Comparison of ENCODE assay signal across 1 cellular context in the genomic region with DNA sequence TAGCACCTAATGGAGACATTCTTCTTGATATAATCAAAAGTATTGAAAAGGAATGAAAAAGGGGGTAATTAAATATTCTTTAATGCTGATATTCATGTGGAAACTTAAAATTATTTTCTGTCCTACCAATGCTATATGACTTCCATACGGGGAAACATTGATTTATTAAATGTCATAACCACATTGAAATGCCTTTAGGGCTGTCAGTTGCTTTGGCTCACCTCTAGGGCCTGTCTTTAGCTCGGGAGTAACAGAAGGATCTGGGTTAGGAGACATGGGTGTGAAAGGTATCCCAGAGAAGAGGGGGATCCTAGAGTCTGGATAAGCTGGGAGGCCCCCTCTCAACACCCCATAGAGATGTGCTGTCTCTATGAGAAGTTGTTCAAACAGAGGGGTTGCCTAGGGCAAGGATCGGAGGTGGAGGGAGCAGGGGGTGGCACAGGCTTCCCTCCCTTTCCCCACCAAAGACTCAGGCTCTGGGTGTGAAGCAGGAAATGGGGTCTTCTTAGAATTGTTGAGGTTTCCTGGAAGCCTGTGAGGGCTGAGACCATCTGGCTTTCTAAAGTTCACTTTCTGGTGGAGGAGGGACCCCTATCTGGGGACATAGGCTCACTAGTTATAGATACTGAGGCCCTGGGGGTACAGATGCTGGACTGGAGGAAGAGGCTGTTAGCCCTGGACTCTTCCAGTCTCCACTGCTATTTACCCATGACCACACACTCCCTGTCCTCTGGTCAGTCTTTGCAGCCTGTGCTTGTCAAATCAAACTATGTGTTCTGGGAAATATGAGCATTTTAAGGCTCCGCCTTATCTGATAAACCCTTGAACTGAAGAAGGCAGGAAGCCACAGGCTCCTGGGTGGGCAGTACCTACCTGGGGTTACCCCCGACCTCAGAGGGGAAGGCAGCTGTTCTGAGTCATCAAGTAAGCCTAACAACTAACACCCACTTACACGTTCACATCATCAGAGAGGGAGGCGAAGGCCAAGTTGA.
TF ChIP-seq lines count a peak whose summit lies in the region.

No MANE protein-coding gene starts in this region.

TF ChIP-seq in K562, 482 proteins besides CTCF, POLR2A, EP300 and RAD21 (continued from another document and continues in another):
- TF ChIP-seq, protein P1, sequence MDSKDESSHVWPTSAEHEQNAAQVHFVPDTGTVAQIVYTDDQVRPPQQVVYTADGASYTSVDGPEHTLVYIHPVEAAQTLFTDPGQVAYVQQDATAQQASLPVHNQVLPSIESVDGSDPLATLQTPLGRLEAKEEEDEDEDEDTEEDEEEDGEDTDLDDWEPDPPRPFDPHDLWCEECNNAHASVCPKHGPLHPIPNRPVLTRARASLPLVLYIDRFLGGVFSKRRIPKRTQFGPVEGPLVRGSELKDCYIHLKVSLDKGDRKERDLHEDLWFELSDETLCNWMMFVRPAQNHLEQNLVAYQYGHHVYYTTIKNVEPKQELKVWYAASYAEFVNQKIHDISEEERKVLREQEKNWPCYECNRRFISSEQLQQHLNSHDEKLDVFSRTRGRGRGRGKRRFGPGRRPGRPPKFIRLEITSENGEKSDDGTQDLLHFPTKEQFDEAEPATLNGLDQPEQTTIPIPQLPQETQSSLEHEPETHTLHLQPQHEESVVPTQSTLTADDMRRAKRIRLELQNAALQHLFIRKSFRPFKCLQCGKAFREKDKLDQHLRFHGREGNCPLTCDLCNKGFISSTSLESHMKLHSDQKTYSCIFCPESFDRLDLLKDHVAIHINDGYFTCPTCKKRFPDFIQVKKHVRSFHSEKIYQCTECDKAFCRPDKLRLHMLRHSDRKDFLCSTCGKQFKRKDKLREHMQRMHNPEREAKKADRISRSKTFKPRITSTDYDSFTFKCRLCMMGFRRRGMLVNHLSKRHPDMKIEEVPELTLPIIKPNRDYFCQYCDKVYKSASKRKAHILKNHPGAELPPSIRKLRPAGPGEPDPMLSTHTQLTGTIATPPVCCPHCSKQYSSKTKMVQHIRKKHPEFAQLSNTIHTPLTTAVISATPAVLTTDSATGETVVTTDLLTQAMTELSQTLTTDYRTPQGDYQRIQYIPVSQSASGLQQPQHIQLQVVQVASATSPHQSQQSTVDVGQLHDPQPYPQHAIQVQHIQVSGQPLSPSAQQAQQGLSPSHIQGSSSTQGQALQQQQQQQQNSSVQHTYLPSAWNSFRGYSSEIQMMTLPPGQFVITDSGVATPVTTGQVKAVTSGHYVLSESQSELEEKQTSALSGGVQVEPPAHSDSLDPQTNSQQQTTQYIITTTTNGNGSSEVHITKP (IDR thresholded peaks at IDR 0.05; ENCODE audit: partially characterized antibody), result peak; percentile 25
- TF ChIP-seq CBX8 (IDR thresholded peaks at IDR 0.05; ENCODE audit: borderline replicate concordance, extremely low read depth, low read depth, low read length, poor library complexity, severe bottlenecking) (no peak), FOXM1 (IDR thresholded peaks at IDR 0.05; ENCODE audit: low read depth) (no peak), FOXM1 (CRISPR knock-in tag; IDR thresholded peaks at IDR 0.05; ENCODE audit: low read depth) (no peak), CTBP1 (IDR thresholded peaks at IDR 0.05; ENCODE audit: borderline replicate concordance) (0 out of 2 replicates have a peak, but pooled peaks have one; percentile 37), ZNF764 (CRISPR knock-in tag; IDR thresholded peaks at IDR 0.05; ENCODE audit: low read depth) (no peak), CREM (IDR thresholded peaks at IDR 0.05; ENCODE audit: low read depth) (0 out of 2 replicates have a peak, but pooled peaks have one; percentile 31), TAL1 (IDR thresholded peaks at IDR 0.05) (0 out of 2 replicates have a peak, but pooled peaks have one; percentile 3), JUND (IDR thresholded peaks at IDR 0.05; ENCODE audit: borderline replicate concordance, low read depth, low read length) (peak; percentile 62; the same call in 1 of the 2 replicates), JUND (tag; IDR thresholded peaks at IDR 0.05; ENCODE audit: borderline replicate concordance, low read depth, low read length) (peak; percentile 34; the same call in 1 of the 3 replicates), SMARCE1 (IDR thresholded peaks at IDR 0.05) (0 out of 2 replicates have a peak, but pooled peaks have one; percentile 49), NR2C2 (CRISPR knock-in tag; IDR thresholded peaks at IDR 0.05) (no peak), NR2C2 (tag; IDR thresholded peaks at IDR 0.05) (peak; percentile 36; the same call in 1 of the 2 replicates), MAZ (CRISPR knock-in tag; conservative IDR thresholded peaks at IDR 0.05 in 1 of 2, IDR thresholded peaks at IDR 0.05 in 1 of 2) (no peak), ZNF592 (IDR thresholded peaks at IDR 0.05) (peak; percentile 46; the same call in 1 of the 2 replicates), ZNF197 (CRISPR knock-in tag; IDR thresholded peaks at IDR 0.05; ENCODE audit: low read depth) (no peak), HEY1 (CRISPR knock-in tag; IDR thresholded peaks at IDR 0.05; ENCODE audit: borderline replicate concordance) (no peak), ATF3 (IDR thresholded peaks at IDR 0.05) (peak; percentile 63), ATF3 (CRISPR knock-in tag; conservative IDR thresholded peaks at IDR 0.05) (no peak), ZNF518B (CRISPR knock-in tag; IDR thresholded peaks at IDR 0.05) (no peak), EGR1 (conservative IDR thresholded peaks at IDR 0.05) (peak; percentile 44), ZNF408 (CRISPR knock-in tag; IDR thresholded peaks at IDR 0.05; ENCODE audit: low read depth) (no peak), PBX2 (CRISPR knock-in tag; IDR thresholded peaks at IDR 0.05; ENCODE audit: low read depth) (no peak), PBX2 (tag; conservative IDR thresholded peaks at IDR 0.05; ENCODE audit: low read depth) (peak; percentile 53), HMBOX1 (IDR thresholded peaks at IDR 0.05) (peak; percentile 68), HDAC1 (IDR thresholded peaks at IDR 0.05) (peak in 1 of 2 experiments; percentile 56; a peak in 1 of 4 replicates), POLR3A (IDR thresholded peaks at IDR 0.05; ENCODE audit: borderline replicate concordance, extremely low read depth, insufficient read depth, insufficient read length) (no peak), MEIS2 (IDR thresholded peaks at IDR 0.05; ENCODE audit: partially characterized antibody) (peak; percentile 62), CBFA2T3 (IDR thresholded peaks at IDR 0.05) (peak; percentile 72), PHF8 (IDR thresholded peaks at IDR 0.05; ENCODE audit: borderline replicate concordance, low read length) (no peak)
- TF ChIP-seq, protein P2, sequence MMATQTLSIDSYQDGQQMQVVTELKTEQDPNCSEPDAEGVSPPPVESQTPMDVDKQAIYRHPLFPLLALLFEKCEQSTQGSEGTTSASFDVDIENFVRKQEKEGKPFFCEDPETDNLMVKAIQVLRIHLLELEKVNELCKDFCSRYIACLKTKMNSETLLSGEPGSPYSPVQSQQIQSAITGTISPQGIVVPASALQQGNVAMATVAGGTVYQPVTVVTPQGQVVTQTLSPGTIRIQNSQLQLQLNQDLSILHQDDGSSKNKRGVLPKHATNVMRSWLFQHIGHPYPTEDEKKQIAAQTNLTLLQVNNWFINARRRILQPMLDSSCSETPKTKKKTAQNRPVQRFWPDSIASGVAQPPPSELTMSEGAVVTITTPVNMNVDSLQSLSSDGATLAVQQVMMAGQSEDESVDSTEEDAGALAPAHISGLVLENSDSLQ (IDR thresholded peaks at IDR 0.05), result peak; percentile 39; the same call in 1 of the 2 replicates
- TF ChIP-seq, protein P3, sequence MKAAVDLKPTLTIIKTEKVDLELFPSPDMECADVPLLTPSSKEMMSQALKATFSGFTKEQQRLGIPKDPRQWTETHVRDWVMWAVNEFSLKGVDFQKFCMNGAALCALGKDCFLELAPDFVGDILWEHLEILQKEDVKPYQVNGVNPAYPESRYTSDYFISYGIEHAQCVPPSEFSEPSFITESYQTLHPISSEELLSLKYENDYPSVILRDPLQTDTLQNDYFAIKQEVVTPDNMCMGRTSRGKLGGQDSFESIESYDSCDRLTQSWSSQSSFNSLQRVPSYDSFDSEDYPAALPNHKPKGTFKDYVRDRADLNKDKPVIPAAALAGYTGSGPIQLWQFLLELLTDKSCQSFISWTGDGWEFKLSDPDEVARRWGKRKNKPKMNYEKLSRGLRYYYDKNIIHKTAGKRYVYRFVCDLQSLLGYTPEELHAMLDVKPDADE (conservative IDR thresholded peaks at IDR 0.05; ENCODE audit: control insufficient read depth, low read depth, low read length), result no peak
